In genomic region chr19:51469629-51470028, GRCh38 we compare ENCODE assay signal across 34 cellular contexts. TPM values are rescaled to one million over a fixed set of nuclear protein-coding genes. Genes with fewer than 3 reads are reported as not detected.
"Had no signal": no experiment of that assay in that cellular context is flagged by ENCODE, and none has a peak within 500 bp of the region (broad histone marks: within the 10 kb centered on the region; RNA-seq: fewer than 3 reads in every experiment).

No MANE protein-coding gene starts in this region.

- H3K27me3 ChIP-seq: Peyer's patch, SJSA1 had no signal

- H3K27ac Mint-ChIP-seq: activated CD8-positive, alpha-beta T cell treated with anti-CD3 and anti-CD28 coated beads for 36 hours; activated naive CD4-positive, alpha-beta T cell treated with anti-CD3 and anti-CD28 coated beads, Interleukin-2, amount 10 ng/mL, durations not matched to agents 7 days and 5 days; activated naive CD8-positive, alpha-beta T cell; activated naive CD8-positive, alpha-beta T cell treated with anti-CD3 and anti-CD28 coated beads, Interleukin-2, amount 50 U/mL, for 24 hours; activated T-helper 1 cell treated with anti-CD3 and anti-CD28 coated beads, Interleukin-12 subunit alpha, Interleukin-12 subunit beta, Interleukin-2, Interleukin-4 antibody, amounts not matched to agents 30 ng/mL and 10 ng/mL and 1 ng/mL, durations not matched to agents 14 hours and 24 hours and 36 hours; brain; T-helper 1 cell treated with Interleukin-12 subunit alpha and Interleukin-12 subunit beta and Interleukin-4 antibody, amounts not matched to agents 30 μg/mL and 1 μg/mL, for 36 hours had no signal

- DNase-seq: activated CD4-positive, alpha-beta T cell treated with anti-CD3 and anti-CD28 coated beads, Interleukin-2, amount 10 ng/mL, durations not matched to agents 24 days and 14 days; activated CD4-positive, alpha-beta T cell treated with anti-CD3 and anti-CD28 coated beads, Interleukin-2, amount 50 U/mL, for 4 hours; activated CD8-positive, alpha-beta T cell treated with anti-CD3 and anti-CD28 coated beads for 36 hours; activated effector memory CD4-positive, alpha-beta T cell treated with Interleukin-2 at 50 U/mL for 16 hours; activated naive CD4-positive, alpha-beta T cell treated with anti-CD3 and anti-CD28 coated beads, Interleukin-2, amount 10 ng/mL, durations not matched to agents 7 days and 5 days; activated naive CD8-positive, alpha-beta T cell treated with anti-CD3 and anti-CD28 coated beads, Interleukin-2, amount 50 U/mL, for 24 hours; activated T-cell treated with anti-CD3 and anti-CD28 coated beads, Interleukin-2, amount 50 U/mL, for 4 hours; anterior cingulate cortex; caudate nucleus; cerebellar nuclear complex; MG63; NCI-H1092; NCI-H1436 treated with DMSO at 0.1 percent for 48 hours; NCI-H1694 treated with DMSO at 0.1 percent for 48 hours; NCI-H2029; NCI-H345; NCI-H524 treated with DMSO at 0.1 percent for 48 hours; NCI-H748 treated with DMSO at 0.1 percent for 48 hours; NK-92 treated with Interleukin-12 subunit alpha and Interleukin-12 subunit beta, amount 100 ng/mL, for 24 hours; PC-3; RPMI8226; SHP77 treated with DMSO at 0.1 percent for 48 hours; SK-N-SH had no signal

- H3K9me3 Mint-ChIP-seq: activated CD4-positive, alpha-beta T cell treated with anti-CD3 and anti-CD28 coated beads, Interleukin-2, amount 10 ng/mL, durations not matched to agents 24 days and 14 days; activated CD8-positive, alpha-beta T cell treated with anti-CD3 and anti-CD28 coated beads for 36 hours; activated naive CD4-positive, alpha-beta T cell treated with anti-CD3 and anti-CD28 coated beads, Interleukin-2, amount 10 ng/mL, durations not matched to agents 7 days and 5 days; activated naive CD8-positive, alpha-beta T cell treated with anti-CD3 and anti-CD28 coated beads, Interleukin-2, amount 50 U/mL, for 24 hours; activated T-cell treated with anti-CD3 and anti-CD28 coated beads, Interleukin-2, amount 50 U/mL, for 4 hours; activated T-helper 1 cell treated with anti-CD3 and anti-CD28 coated beads, Interleukin-12 subunit alpha, Interleukin-12 subunit beta, Interleukin-2, Interleukin-4 antibody, amounts not matched to agents 30 ng/mL and 10 ng/mL and 1 ng/mL, durations not matched to agents 14 hours and 24 hours and 36 hours; T-helper 1 cell treated with Interleukin-12 subunit alpha and Interleukin-12 subunit beta and Interleukin-4 antibody, amounts not matched to agents 30 μg/mL and 1 μg/mL, for 36 hours; T-helper 2 cell treated with Interferon-gamma antibody and Interleukin-4, amounts not matched to agents 5 μg/mL and 100 μg/mL, for 36 hours had no signal

- FAIRE-seq: bronchial epithelial cell, TTC549 had no signal

- H3K36me3 Mint-ChIP-seq: activated naive CD4-positive, alpha-beta T cell treated with anti-CD3 and anti-CD28 coated beads, Interleukin-2, amount 10 ng/mL, durations not matched to agents 7 days and 5 days; activated naive CD8-positive, alpha-beta T cell; brain had no signal

- H3K9ac ChIP-seq: SK-N-SH had no signal

- H3K9me3 ChIP-seq: MG63, Peyer's patch, SJSA1, SK-N-SH had no signal

- H3K4me3 ChIP-seq: MG63, Peyer's patch, SJSA1 had no signal

- H3K4me1 ChIP-seq: SJSA1 had no signal

- ATAC-seq: activated CD8-positive, alpha-beta T cell treated with anti-CD3 and anti-CD28 coated beads for 36 hours; activated naive CD8-positive, alpha-beta T cell treated with anti-CD3 and anti-CD28 coated beads, Interleukin-2, amount 50 U/mL, for 24 hours; activated T-cell treated with anti-CD3 and anti-CD28 coated beads, Interleukin-2, amount 50 U/mL, for 4 hours; PC-3 had no signal

- H3K27ac ChIP-seq: Peyer's patch, SJSA1 had no signal

- H3K4me2 ChIP-seq: SK-N-SH had no signal

- H3K4me3 Mint-ChIP-seq: activated CD4-positive, alpha-beta T cell treated with anti-CD3 and anti-CD28 coated beads, Interleukin-2, amount 10 ng/mL, durations not matched to agents 24 days and 14 days; activated CD8-positive, alpha-beta T cell treated with anti-CD3 and anti-CD28 coated beads for 36 hours; activated naive CD4-positive, alpha-beta T cell treated with anti-CD3 and anti-CD28 coated beads, Interleukin-2, amount 10 ng/mL, durations not matched to agents 7 days and 5 days; activated naive CD8-positive, alpha-beta T cell; activated naive CD8-positive, alpha-beta T cell treated with anti-CD3 and anti-CD28 coated beads, Interleukin-2, amount 50 U/mL, for 24 hours; activated T-cell treated with anti-CD3 and anti-CD28 coated beads, Interleukin-2, amount 50 U/mL, for 4 hours; activated T-helper 1 cell treated with anti-CD3 and anti-CD28 coated beads, Interleukin-12 subunit alpha, Interleukin-12 subunit beta, Interleukin-2, Interleukin-4 antibody, amounts not matched to agents 30 ng/mL and 10 ng/mL and 1 ng/mL, durations not matched to agents 14 hours and 24 hours and 36 hours; brain; T-helper 1 cell treated with Interleukin-12 subunit alpha and Interleukin-12 subunit beta and Interleukin-4 antibody, amounts not matched to agents 30 μg/mL and 1 μg/mL, for 36 hours had no signal

- H3K4me1 Mint-ChIP-seq: brain had no signal

- H3K36me3 ChIP-seq: MG63, Peyer's patch, SJSA1 had no signal

RNA-seq across cellular contexts. Expression of gene CEACAM18, which starts 8.7 kb away (rescaled TPM):
- total RNA-seq: activated CD4-positive, alpha-beta T cell treated with anti-CD3 and anti-CD28 coated beads, Interleukin-2, amount 10 ng/mL, durations not matched to agents 24 days and 14 days; activated CD8-positive, alpha-beta memory T cell treated with anti-CD3 and anti-CD28 coated beads for 36 hours; activated CD8-positive, alpha-beta T cell treated with anti-CD3 and anti-CD28 coated beads for 36 hours; activated T-cell treated with anti-CD3 and anti-CD28 coated beads, Interleukin-2, amount 50 U/mL, for 4 hours; activated T-helper 1 cell treated with anti-CD3 and anti-CD28 coated beads, Interleukin-12 subunit alpha, Interleukin-12 subunit beta, Interleukin-2, Interleukin-4 antibody, amounts not matched to agents 30 ng/mL and 10 ng/mL and 1 ng/mL, durations not matched to agents 14 hours and 24 hours and 36 hours; bronchial epithelial cell; NCI-H460; PC-3; SJSA1 had no signal
- polyA plus RNA-seq: SK-N-SH had no signal

RNA-seq across cellular contexts. Expression of gene SIGLEC8, which starts 11.4 kb away (rescaled TPM):
- total RNA-seq: activated CD8-positive, alpha-beta memory T cell treated with anti-CD3 and anti-CD28 coated beads for 36 hours; activated CD8-positive, alpha-beta T cell treated with anti-CD3 and anti-CD28 coated beads for 36 hours; activated T-cell treated with anti-CD3 and anti-CD28 coated beads, Interleukin-2, amount 50 U/mL, for 4 hours; bronchial epithelial cell; NCI-H460; PC-3; SJSA1 had no signal
- polyA plus RNA-seq: SK-N-SH had no signal

RNA-seq across cellular contexts. Expression of gene SIGLEC12, which starts 32.0 kb away (rescaled TPM):
- total RNA-seq: bronchial epithelial cell, NCI-H460, PC-3, SJSA1 had no signal
- polyA plus RNA-seq: SK-N-SH had no signal

RNA-seq across cellular contexts. Expression of gene SIGLEC10, which starts 52.2 kb away (rescaled TPM):
- total RNA-seq: bronchial epithelial cell, NCI-H460, PC-3, SJSA1 had no signal
- polyA plus RNA-seq: SK-N-SH had no signal
